ENCODE assay signal across 27 cellular contexts in genomic region chr4:82569727-82570126, GRCh38. TPM values are rescaled to one million over a fixed set of nuclear protein-coding genes. Genes with fewer than 3 reads are reported as not detected.
"Had no signal": no experiment of that assay in that cellular context is flagged by ENCODE, and none has a peak within 500 bp of the region (broad histone marks: within the 10 kb centered on the region; RNA-seq: fewer than 3 reads in every experiment).

No MANE protein-coding gene starts in this region.

- H3K27ac Mint-ChIP-seq: dendritic cell treated with granulocyte-macrophage colony-stimulating factor and Interleukin-4, amounts not matched to agents 40 ng/mL and 50 ng/mL, for 4 days; effector memory CD8-positive, alpha-beta T cell; endodermal cell; naive thymus-derived CD4-positive, alpha-beta T cell had no signal

- FAIRE-seq: endometrium, islet of Langerhans, keratinocyte had no signal

- H3K9me3 Mint-ChIP-seq: dendritic cell treated with granulocyte-macrophage colony-stimulating factor and Interleukin-4, amounts not matched to agents 40 ng/mL and 50 ng/mL, for 4 days; effector memory CD8-positive, alpha-beta T cell; endodermal cell had no signal

- H3K4me1 Mint-ChIP-seq: naive thymus-derived CD4-positive, alpha-beta T cell had no signal

- ATAC-seq: effector memory CD8-positive, alpha-beta T cell; esophagus mucosa; gastrocnemius medialis; heart right ventricle; left cardiac atrium; left lung; left ventricle myocardium superior; lower lobe of right lung; naive thymus-derived CD4-positive, alpha-beta T cell had no signal

- H3K27me3 ChIP-seq: colonic mucosa, gastrocnemius medialis, heart right ventricle, left lung had no signal

- H3K27ac ChIP-seq: colonic mucosa, epithelial cell of prostate, esophagus squamous epithelium, gastrocnemius medialis, heart right ventricle, left lung, lower lobe of right lung had no signal

- H3K4me3 Mint-ChIP-seq: dendritic cell treated with granulocyte-macrophage colony-stimulating factor and Interleukin-4, amounts not matched to agents 40 ng/mL and 50 ng/mL, for 4 days; effector memory CD8-positive, alpha-beta T cell; endodermal cell; naive thymus-derived CD4-positive, alpha-beta T cell had no signal

- H3K4me1 ChIP-seq: colonic mucosa, esophagus squamous epithelium, gastrocnemius medialis, heart right ventricle, left lung, lower lobe of right lung had no signal

- H3K36me3 ChIP-seq: colonic mucosa, esophagus squamous epithelium, gastrocnemius medialis, heart right ventricle, left lung, lower lobe of right lung had no signal

- DNase-seq: colonic mucosa; cortex of kidney; effector CD8-positive, alpha-beta T cell; effector memory CD8-positive, alpha-beta T cell; endodermal cell; erythroblast; esophagus squamous epithelium; foreskin fibroblast; foreskin melanocyte; gastrocnemius medialis; glutamatergic neuron; head of caudate nucleus; heart right ventricle; hippocampal formation; left cardiac atrium; left lung; left ventricle myocardium superior; lower lobe of right lung; mesenchymal stem cell; midbrain; naive thymus-derived CD4-positive, alpha-beta T cell had no signal

- H3K9me3 ChIP-seq: colonic mucosa, esophagus squamous epithelium, gastrocnemius medialis, heart right ventricle, left lung, lower lobe of right lung had no signal

- H3K4me3 ChIP-seq: colonic mucosa, esophagus squamous epithelium, gastrocnemius medialis, heart right ventricle, left lung, lower lobe of right lung had no signal

RNA-seq across cellular contexts. Expression of gene TMEM150C, which starts 7.9 kb away (rescaled TPM):
- total RNA-seq: naive thymus-derived CD4-positive, alpha-beta T cell had no signal
